ENCODE assay signal across 1 cellular context in the genomic region with DNA sequence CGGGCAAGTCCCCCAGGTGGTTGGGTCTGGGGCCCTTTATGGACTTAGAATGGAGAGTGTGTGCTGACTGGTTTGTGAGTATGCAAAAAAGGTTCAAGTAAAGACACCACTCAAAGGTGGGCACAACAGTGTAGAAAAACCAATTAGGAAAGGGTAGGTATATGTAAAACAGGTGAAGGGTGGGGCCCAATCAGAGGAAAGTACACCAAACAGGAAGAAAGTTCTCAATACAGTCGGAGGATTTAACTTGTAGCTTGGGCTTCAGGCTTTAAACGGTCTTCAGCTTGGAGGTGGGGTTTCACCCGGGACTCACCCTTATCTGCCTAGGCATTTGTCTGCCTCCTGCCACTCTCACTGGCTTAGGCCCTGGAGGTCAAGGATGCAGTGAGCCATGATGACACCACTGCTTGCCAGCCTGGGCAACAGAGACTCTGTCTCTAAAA.
TF ChIP-seq lines count a peak whose summit lies in the region.

No MANE protein-coding gene starts in this region.

TF ChIP-seq in K562, 482 proteins besides CTCF, POLR2A, EP300 and RAD21 (continued from another document and continues in another):
- TF ChIP-seq, protein P1, sequence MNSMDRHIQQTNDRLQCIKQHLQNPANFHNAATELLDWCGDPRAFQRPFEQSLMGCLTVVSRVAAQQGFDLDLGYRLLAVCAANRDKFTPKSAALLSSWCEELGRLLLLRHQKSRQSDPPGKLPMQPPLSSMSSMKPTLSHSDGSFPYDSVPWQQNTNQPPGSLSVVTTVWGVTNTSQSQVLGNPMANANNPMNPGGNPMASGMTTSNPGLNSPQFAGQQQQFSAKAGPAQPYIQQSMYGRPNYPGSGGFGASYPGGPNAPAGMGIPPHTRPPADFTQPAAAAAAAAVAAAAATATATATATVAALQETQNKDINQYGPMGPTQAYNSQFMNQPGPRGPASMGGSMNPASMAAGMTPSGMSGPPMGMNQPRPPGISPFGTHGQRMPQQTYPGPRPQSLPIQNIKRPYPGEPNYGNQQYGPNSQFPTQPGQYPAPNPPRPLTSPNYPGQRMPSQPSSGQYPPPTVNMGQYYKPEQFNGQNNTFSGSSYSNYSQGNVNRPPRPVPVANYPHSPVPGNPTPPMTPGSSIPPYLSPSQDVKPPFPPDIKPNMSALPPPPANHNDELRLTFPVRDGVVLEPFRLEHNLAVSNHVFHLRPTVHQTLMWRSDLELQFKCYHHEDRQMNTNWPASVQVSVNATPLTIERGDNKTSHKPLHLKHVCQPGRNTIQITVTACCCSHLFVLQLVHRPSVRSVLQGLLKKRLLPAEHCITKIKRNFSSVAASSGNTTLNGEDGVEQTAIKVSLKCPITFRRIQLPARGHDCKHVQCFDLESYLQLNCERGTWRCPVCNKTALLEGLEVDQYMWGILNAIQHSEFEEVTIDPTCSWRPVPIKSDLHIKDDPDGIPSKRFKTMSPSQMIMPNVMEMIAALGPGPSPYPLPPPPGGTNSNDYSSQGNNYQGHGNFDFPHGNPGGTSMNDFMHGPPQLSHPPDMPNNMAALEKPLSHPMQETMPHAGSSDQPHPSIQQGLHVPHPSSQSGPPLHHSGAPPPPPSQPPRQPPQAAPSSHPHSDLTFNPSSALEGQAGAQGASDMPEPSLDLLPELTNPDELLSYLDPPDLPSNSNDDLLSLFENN (IDR thresholded peaks at IDR 0.05; ENCODE audit: low read depth in 2 of 2, low read length in 2 of 2) = no peak
- TF ChIP-seq PCBP1 (IDR thresholded peaks at IDR 0.05; ENCODE audit: low read depth, low read length, poor library complexity, severe bottlenecking) = no peak
- no peak for TF ChIP-seq ZNF165 (CRISPR knock-in tag; IDR thresholded peaks at IDR 0.05; ENCODE audit: borderline replicate concordance)
- TF ChIP-seq NELFE (IDR thresholded peaks at IDR 0.05; ENCODE audit: insufficient read depth, insufficient read length) = no peak
- no peak for TF ChIP-seq ZNF507 (tag; conservative IDR thresholded peaks at IDR 0.05)
- TF ChIP-seq ZNF282 (CRISPR knock-in tag; IDR thresholded peaks at IDR 0.05) = no peak
- TF ChIP-seq KLF6 (CRISPR knock-in tag; IDR thresholded peaks at IDR 0.05; ENCODE audit: borderline replicate concordance) = no peak
- peak; percentile 44; the same call in 1 of the 2 replicates for TF ChIP-seq NBN (IDR thresholded peaks at IDR 0.05; ENCODE audit: low read depth)
- TF ChIP-seq KLF1 (tag; IDR thresholded peaks at IDR 0.05) = no peak
- TF ChIP-seq, protein P2, sequence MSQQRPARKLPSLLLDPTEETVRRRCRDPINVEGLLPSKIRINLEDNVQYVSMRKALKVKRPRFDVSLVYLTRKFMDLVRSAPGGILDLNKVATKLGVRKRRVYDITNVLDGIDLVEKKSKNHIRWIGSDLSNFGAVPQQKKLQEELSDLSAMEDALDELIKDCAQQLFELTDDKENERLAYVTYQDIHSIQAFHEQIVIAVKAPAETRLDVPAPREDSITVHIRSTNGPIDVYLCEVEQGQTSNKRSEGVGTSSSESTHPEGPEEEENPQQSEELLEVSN (IDR thresholded peaks at IDR 0.05; ENCODE audit: borderline replicate concordance in 1 of 2, extremely low read depth in 1 of 2, insufficient read depth in 1 of 2, insufficient read length in 1 of 2, low read depth in 1 of 2, low read length in 1 of 2, poor library complexity in 1 of 2, severe bottlenecking in 1 of 2) = no peak
- no peak for TF ChIP-seq ZNF347 (CRISPR knock-in tag; IDR thresholded peaks at IDR 0.05; ENCODE audit: low read depth)
- no peak for TF ChIP-seq POLR2AphosphoS2 (IDR thresholded peaks at IDR 0.05; ENCODE audit: low read length)
- TF ChIP-seq, protein P3, sequence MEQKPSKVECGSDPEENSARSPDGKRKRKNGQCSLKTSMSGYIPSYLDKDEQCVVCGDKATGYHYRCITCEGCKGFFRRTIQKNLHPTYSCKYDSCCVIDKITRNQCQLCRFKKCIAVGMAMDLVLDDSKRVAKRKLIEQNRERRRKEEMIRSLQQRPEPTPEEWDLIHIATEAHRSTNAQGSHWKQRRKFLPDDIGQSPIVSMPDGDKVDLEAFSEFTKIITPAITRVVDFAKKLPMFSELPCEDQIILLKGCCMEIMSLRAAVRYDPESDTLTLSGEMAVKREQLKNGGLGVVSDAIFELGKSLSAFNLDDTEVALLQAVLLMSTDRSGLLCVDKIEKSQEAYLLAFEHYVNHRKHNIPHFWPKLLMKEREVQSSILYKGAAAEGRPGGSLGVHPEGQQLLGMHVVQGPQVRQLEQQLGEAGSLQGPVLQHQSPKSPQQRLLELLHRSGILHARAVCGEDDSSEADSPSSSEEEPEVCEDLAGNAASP (IDR thresholded peaks at IDR 0.05) = no peak
- no peak for TF ChIP-seq ZNF212 (CRISPR knock-in tag; IDR thresholded peaks at IDR 0.05)
- TF ChIP-seq ZNF589 (CRISPR knock-in tag; IDR thresholded peaks at IDR 0.05; ENCODE audit: low read depth) = no peak
- TF ChIP-seq, protein P4, sequence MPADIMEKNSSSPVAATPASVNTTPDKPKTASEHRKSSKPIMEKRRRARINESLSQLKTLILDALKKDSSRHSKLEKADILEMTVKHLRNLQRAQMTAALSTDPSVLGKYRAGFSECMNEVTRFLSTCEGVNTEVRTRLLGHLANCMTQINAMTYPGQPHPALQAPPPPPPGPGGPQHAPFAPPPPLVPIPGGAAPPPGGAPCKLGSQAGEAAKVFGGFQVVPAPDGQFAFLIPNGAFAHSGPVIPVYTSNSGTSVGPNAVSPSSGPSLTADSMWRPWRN (IDR thresholded peaks at IDR 0.05; ENCODE audit: low read depth) = no peak
- TF ChIP-seq, protein P5, sequence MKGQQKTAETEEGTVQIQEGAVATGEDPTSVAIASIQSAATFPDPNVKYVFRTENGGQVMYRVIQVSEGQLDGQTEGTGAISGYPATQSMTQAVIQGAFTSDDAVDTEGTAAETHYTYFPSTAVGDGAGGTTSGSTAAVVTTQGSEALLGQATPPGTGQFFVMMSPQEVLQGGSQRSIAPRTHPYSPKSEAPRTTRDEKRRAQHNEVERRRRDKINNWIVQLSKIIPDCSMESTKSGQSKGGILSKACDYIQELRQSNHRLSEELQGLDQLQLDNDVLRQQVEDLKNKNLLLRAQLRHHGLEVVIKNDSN (CRISPR knock-in tag; IDR thresholded peaks at IDR 0.05) = no peak
- TF ChIP-seq ZNF717 (CRISPR knock-in tag; IDR thresholded peaks at IDR 0.05) = no peak
- no peak for TF ChIP-seq ZFX (CRISPR knock-in tag; IDR thresholded peaks at IDR 0.05)
- 0 out of 2 replicates have a peak, but pooled peaks have one; percentile 38 for TF ChIP-seq ZNF766 (CRISPR knock-in tag; conservative IDR thresholded peaks at IDR 0.05)
- TF ChIP-seq, protein P6, sequence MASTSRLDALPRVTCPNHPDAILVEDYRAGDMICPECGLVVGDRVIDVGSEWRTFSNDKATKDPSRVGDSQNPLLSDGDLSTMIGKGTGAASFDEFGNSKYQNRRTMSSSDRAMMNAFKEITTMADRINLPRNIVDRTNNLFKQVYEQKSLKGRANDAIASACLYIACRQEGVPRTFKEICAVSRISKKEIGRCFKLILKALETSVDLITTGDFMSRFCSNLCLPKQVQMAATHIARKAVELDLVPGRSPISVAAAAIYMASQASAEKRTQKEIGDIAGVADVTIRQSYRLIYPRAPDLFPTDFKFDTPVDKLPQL (IDR thresholded peaks at IDR 0.05; ENCODE audit: extremely low read depth, insufficient read length) = no peak
- TF ChIP-seq ZNF77 (CRISPR knock-in tag; IDR thresholded peaks at IDR 0.05) = no peak
- TF ChIP-seq KAT2B (IDR thresholded peaks at IDR 0.05; ENCODE audit: low read depth, low read length) = no peak
- TF ChIP-seq, protein P7, sequence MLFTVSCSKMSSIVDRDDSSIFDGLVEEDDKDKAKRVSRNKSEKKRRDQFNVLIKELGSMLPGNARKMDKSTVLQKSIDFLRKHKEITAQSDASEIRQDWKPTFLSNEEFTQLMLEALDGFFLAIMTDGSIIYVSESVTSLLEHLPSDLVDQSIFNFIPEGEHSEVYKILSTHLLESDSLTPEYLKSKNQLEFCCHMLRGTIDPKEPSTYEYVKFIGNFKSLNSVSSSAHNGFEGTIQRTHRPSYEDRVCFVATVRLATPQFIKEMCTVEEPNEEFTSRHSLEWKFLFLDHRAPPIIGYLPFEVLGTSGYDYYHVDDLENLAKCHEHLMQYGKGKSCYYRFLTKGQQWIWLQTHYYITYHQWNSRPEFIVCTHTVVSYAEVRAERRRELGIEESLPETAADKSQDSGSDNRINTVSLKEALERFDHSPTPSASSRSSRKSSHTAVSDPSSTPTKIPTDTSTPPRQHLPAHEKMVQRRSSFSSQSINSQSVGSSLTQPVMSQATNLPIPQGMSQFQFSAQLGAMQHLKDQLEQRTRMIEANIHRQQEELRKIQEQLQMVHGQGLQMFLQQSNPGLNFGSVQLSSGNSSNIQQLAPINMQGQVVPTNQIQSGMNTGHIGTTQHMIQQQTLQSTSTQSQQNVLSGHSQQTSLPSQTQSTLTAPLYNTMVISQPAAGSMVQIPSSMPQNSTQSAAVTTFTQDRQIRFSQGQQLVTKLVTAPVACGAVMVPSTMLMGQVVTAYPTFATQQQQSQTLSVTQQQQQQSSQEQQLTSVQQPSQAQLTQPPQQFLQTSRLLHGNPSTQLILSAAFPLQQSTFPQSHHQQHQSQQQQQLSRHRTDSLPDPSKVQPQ (CRISPR knock-in tag; IDR thresholded peaks at IDR 0.05; ENCODE audit: borderline replicate concordance) = no peak
- TF ChIP-seq POLR2G (IDR thresholded peaks at IDR 0.05; ENCODE audit: low read depth, low read length) = no peak
- no peak for TF ChIP-seq TAF9B (IDR thresholded peaks at IDR 0.05; ENCODE audit: partially characterized antibody)
- TF ChIP-seq CBX8 (IDR thresholded peaks at IDR 0.05; ENCODE audit: borderline replicate concordance, extremely low read depth, low read depth, low read length, poor library complexity, severe bottlenecking) = no peak
- TF ChIP-seq, protein P8, sequence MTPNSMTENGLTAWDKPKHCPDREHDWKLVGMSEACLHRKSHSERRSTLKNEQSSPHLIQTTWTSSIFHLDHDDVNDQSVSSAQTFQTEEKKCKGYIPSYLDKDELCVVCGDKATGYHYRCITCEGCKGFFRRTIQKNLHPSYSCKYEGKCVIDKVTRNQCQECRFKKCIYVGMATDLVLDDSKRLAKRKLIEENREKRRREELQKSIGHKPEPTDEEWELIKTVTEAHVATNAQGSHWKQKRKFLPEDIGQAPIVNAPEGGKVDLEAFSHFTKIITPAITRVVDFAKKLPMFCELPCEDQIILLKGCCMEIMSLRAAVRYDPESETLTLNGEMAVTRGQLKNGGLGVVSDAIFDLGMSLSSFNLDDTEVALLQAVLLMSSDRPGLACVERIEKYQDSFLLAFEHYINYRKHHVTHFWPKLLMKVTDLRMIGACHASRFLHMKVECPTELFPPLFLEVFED (CRISPR knock-in tag; conservative IDR thresholded peaks at IDR 0.05) = no peak
- TF ChIP-seq SAP30 (IDR thresholded peaks at IDR 0.05; ENCODE audit: borderline replicate concordance, insufficient read depth, low read depth, low read length, poor library complexity, severe bottlenecking) = no peak
- no peak for TF ChIP-seq ZNF3 (CRISPR knock-in tag; IDR thresholded peaks at IDR 0.05)
- no peak for TF ChIP-seq PYGO2 (tag; IDR thresholded peaks at IDR 0.05)
- TF ChIP-seq ZNF79 (CRISPR knock-in tag; IDR thresholded peaks at IDR 0.05; ENCODE audit: low read depth) = no peak
